Comparison of ENCODE assay signal across 8 cellular contexts in genomic region chr1:212162635-212163034, GRCh38.
DNase-seq lines count a peak whose midpoint lies in the region; ATAC-seq and TF ChIP-seq lines count a peak whose summit lies in the region.

No MANE protein-coding gene starts in this region.

- no peak overlapping the region for H3K27ac ChIP-seq in A673 (ENCODE audit: low read depth, low read length, poor library complexity, severe bottlenecking)

- intact Hi-C loops in Caco-2 (cut with micrococcal nuclease; ENCODE audit: unreplicated experiment) (no loop called here), A673 (cut with micrococcal nuclease; ENCODE audit: unreplicated experiment) (no loop called here)

- peak; percentile 56 for ATAC-seq in GM21576 (IDR thresholded peaks at IDR 0.05; ENCODE audit: unreplicated experiment)
- no peak for ATAC-seq in stimulated activated naive CD8-positive, alpha-beta T cell treated with anti-CD3 and anti-CD28 coated beads, Interleukin-15, Interleukin-2, amounts not matched to agents 100 U/mL and 50 U/mL, for 24 hours

- no peaks in the 10 kb centered on the region for H3K4me1 ChIP-seq in Caco-2
- no peaks in the 10 kb centered on the region for H3K4me1 ChIP-seq in A673 (ENCODE audit: insufficient read depth, low read length, poor library complexity, severe bottlenecking)

- CTCF ChIA-PET in Caco-2 (lab: Charles Lee) = interaction anchor here (0.6 kb wide), 1 partner anchor 168 kb away, joined by 3 read pairs; no protein-coding TSS in a partner anchor
- CTCF ChIA-PET in A673 (lab: Charles Lee) = no interaction called here

- no peaks in the 10 kb centered on the region for H3K36me3 Mint-ChIP-seq in Caco-2 (ENCODE audit: insufficient read depth, unreplicated experiment)

- H3K36me3 ChIP-seq in GM06990 (ENCODE audit: control insufficient read depth, insufficient read depth, low read length) = no peaks in the 10 kb centered on the region
- no peaks in the 10 kb centered on the region for H3K36me3 ChIP-seq in Caco-2 (ENCODE audit: control insufficient read depth, insufficient read depth, low read length)
- H3K36me3 ChIP-seq in A673 (ENCODE audit: insufficient read depth, low read length, poor library complexity, severe bottlenecking) = no peaks in the 10 kb centered on the region

- H3K9me3 ChIP-seq in Caco-2 = no peaks in the 10 kb centered on the region
- H3K9me3 ChIP-seq in A673 (ENCODE audit: low read depth, low read length, poor library complexity, severe bottlenecking) = no peaks in the 10 kb centered on the region

- H3K27ac Mint-ChIP-seq in Caco-2 (ENCODE audit: unreplicated experiment) = no peak overlapping the region

- no peak overlapping the region for H3K4me3 Mint-ChIP-seq in Caco-2 (ENCODE audit: unreplicated experiment)

- POLR2A ChIA-PET in Caco-2 (lab: Charles Lee) (no interaction called here), A673 (lab: Charles Lee; ENCODE audit: low non-redundant PET) (no interaction called here)

- H3K4me3 ChIP-seq in GM06990 (replicated peaks; ENCODE audit: low read depth, low read length) = no peak overlapping the region
- H3K4me3 ChIP-seq in Caco-2 (ENCODE audit: low read depth, low read length) = no peak overlapping the region
- no peak overlapping the region for H3K4me3 ChIP-seq in A673 (ENCODE audit: low read depth, low read length, poor library complexity, severe bottlenecking)

- TF ChIP-seq CTCF in GM06990 (IDR thresholded peaks at IDR 0.05; ENCODE audit: insufficient read depth, low read length, poor library complexity, severe bottlenecking) (no peak), Caco-2 (IDR thresholded peaks at IDR 0.05; ENCODE audit: insufficient read depth in 1 of 2, low read depth in 1 of 2, low read length in 1 of 2, severe bottlenecking in 1 of 2, unreplicated experiment in 1 of 2) (no peak), A673 (conservative IDR thresholded peaks at IDR 0.05; ENCODE audit: low read depth, low read length) (no peak)

- BruUV-seq in Caco-2 (replicated peaks; lab: Mats Ljungman, UMichigan) (no TSS peak), A673 (replicated peaks; lab: Mats Ljungman, UMichigan) (no TSS peak)

- no peaks in the 10 kb centered on the region for H3K9me3 Mint-ChIP-seq in Caco-2 (ENCODE audit: unreplicated experiment)

- H3K27me3 ChIP-seq in GM06990 (replicated peaks; ENCODE audit: control insufficient read depth, insufficient read depth, low read length) = no peaks in the 10 kb centered on the region
- no peaks in the 10 kb centered on the region for H3K27me3 ChIP-seq in Caco-2 (replicated peaks; ENCODE audit: control insufficient read depth, insufficient read depth, low read length)
- H3K27me3 ChIP-seq in A673 (replicated peaks; ENCODE audit: insufficient read depth, low read depth, low read length, poor library complexity) = no peaks in the 10 kb centered on the region

- no peaks in the 10 kb centered on the region for H3K27me3 Mint-ChIP-seq in Caco-2 (ENCODE audit: insufficient read depth, unreplicated experiment)

- no peaks in the 10 kb centered on the region for H3K4me1 Mint-ChIP-seq in Caco-2 (ENCODE audit: low read depth, unreplicated experiment)

- DNase-seq in GM06990 (ENCODE audit: extremely low read depth, insufficient read length) = peak; percentile 51
- DNase-seq in NCI-H2107 (lab: John Stamatoyannopoulos, UW) = peak; percentile 49
- DNase-seq in dermis blood vessel endothelial cell = peak; percentile 75
- peak; percentile 17 for DNase-seq in stimulated activated naive CD8-positive, alpha-beta T cell treated with anti-CD3 and anti-CD28 coated beads, Interleukin-15, Interleukin-2, amounts not matched to agents 100 U/mL and 50 U/mL, for 24 hours
- no peak for DNase-seq in Caco-2
- no peak for DNase-seq in A673 (ENCODE audit: low spot score)
- DNase-seq in Kasumi-1 (lab: John Stamatoyannopoulos, UW) = no peak

Comparison
In these comparisons a context has a peak if more than half of its experiments do, and no peak if none do; other contexts are left out.
1. DNase-seq: peak in GM06990 (single experiment), NCI-H2107 (single experiment), dermis blood vessel endothelial cell (single experiment) and stimulated activated naive CD8-positive, alpha-beta T cell treated with anti-CD3 and anti-CD28 coated beads, Interleukin-15, Interleukin-2, amounts not matched to agents 100 U/mL and 50 U/mL, for 24 hours (single experiment); none in Caco-2 (0 of 2), A673 (single experiment) and Kasumi-1 (0 of 2).